Comparison of ENCODE assay signal across 8 cellular contexts in the genomic region with DNA sequence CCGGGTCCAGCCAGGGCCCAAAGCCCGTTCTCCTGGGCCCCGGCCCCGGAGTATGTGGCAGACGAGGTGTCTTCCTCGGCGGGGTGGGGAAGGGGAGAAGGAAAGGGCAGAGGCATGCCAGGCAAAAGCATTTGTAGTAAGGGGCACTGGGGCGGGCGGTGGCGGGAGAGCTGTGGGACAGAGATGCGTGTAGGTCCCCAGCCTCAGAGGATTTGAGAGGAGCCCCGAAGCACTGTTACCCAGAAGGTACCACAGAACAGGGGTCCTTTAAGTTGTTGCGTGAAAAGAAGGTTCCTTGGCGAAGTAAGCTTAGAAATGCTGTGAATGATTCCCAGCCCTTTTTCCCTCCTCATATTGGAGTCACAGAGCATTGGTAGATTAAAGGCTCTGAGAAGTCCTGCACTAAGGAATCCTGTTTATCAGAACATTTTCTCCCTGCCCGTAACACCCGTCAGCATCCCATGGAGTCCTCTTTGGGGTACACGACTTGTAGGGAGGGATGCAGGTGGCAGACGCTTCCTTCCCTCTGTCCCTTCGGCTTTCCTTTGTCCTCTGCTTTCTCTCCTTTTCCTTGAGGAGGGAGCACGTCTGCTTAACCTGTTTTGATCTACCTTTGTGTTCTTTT. TPM values are rescaled to one million over a fixed set of nuclear protein-coding genes. Genes with fewer than 3 reads are reported as not detected.
DNase-seq lines count a peak whose midpoint lies in the region; ATAC-seq, FAIRE-seq and TF ChIP-seq lines count a peak whose summit lies in the region.

No MANE protein-coding gene starts in this region.

- ATAC-seq in CD8-positive, alpha-beta T cell = no peak
- no peak for ATAC-seq in pancreas
- no peak for ATAC-seq in GM19035 (IDR thresholded peaks at IDR 0.05; ENCODE audit: unreplicated experiment)
- ATAC-seq in HG03039 (IDR thresholded peaks at IDR 0.05; ENCODE audit: unreplicated experiment) = no peak

- peaks cover 1% of the 10 kb centered on the region for H3K36me3 Mint-ChIP-seq in CD8-positive, alpha-beta T cell

- no peaks in the 10 kb centered on the region for H3K9me3 ChIP-seq in CD8-positive, alpha-beta T cell (ENCODE audit: low read length)
- H3K9me3 ChIP-seq in OCI-LY1 (ENCODE audit: low read length) (no peaks in the 10 kb centered on the region), pancreas (no peaks in the 10 kb centered on the region)

- no peak overlapping the region for H2AFZ ChIP-seq in OCI-LY1 (ENCODE audit: low read length)

- H3K27me3 Mint-ChIP-seq in CD8-positive, alpha-beta T cell (ENCODE audit: low read depth) = peaks cover 6% of the 10 kb centered on the region

- H3K9me2 ChIP-seq in OCI-LY1 (ENCODE audit: low read depth, low read length) = no peaks in the 10 kb centered on the region

- no peaks in the 10 kb centered on the region for H3K79me2 ChIP-seq in OCI-LY1 (ENCODE audit: insufficient read depth, low read length)

- no peaks in the 10 kb centered on the region for H3K27me3 ChIP-seq in CD8-positive, alpha-beta T cell (ENCODE audit: insufficient read depth, low read length)
- 0 out of 2 replicates have a peak, but pooled peaks cover 7% of the 10 kb centered on the region for H3K27me3 ChIP-seq in OCI-LY1 (ENCODE audit: insufficient read depth, low read length)
- H3K27me3 ChIP-seq in pancreas = no peaks in the 10 kb centered on the region

- H3K36me3 ChIP-seq in CD8-positive, alpha-beta T cell (ENCODE audit: insufficient read depth, low read length) = no peaks in the 10 kb centered on the region
- peaks cover 1% of the 10 kb centered on the region for H3K36me3 ChIP-seq in OCI-LY1 (ENCODE audit: insufficient read depth, low read length)
- H3K36me3 ChIP-seq in pancreas = peaks cover 0 to 2% (median 0%) of the 10 kb centered on the region in 3 donors

- peak overlapping the region; percentile 69 for H3K4me2 ChIP-seq in OCI-LY1 (ENCODE audit: low read length)

- DNase-seq in CD8-positive, alpha-beta T cell = no peak
- DNase-seq in epithelial cell of proximal tubule (ENCODE audit: low read depth) (no peak), pancreas (peak in 1 of 6 donors; percentile 48), LoVo (ENCODE audit: low spot score) (no peak), GM13976 (ENCODE audit: low spot score) (no peak)

- no peaks in the 10 kb centered on the region for H4K20me1 ChIP-seq in OCI-LY1 (ENCODE audit: insufficient read depth, low read length)

- H3K9ac ChIP-seq in OCI-LY1 (ENCODE audit: low read length) = peak overlapping the region; percentile 57

- CTCF ChIA-PET in CD8-positive, alpha-beta T cell (lab: Charles Lee) = interaction anchor here (0.6 to 3.3 kb wide), 14 partner anchors 7 to 334 kb away, joined by 3 to 21 read pairs (median 4); a partner anchor contains a TSS

- H3F3A ChIP-seq in OCI-LY1 (ENCODE audit: insufficient read depth, low read length) = no peaks in the 10 kb centered on the region

- in situ Hi-C loops in GM13976 (cut with MboI; ENCODE audit: low sequenced_read_pairs, unreplicated experiment) = no loop called here

- H3K4me1 Mint-ChIP-seq in CD8-positive, alpha-beta T cell (ENCODE audit: low read depth) = peaks cover 23% of the 10 kb centered on the region

- H3K9me3 Mint-ChIP-seq in CD8-positive, alpha-beta T cell = no peaks in the 10 kb centered on the region

- peak overlapping the region; percentile 32 for H3K27ac ChIP-seq in CD8-positive, alpha-beta T cell (ENCODE audit: low read depth, low read length)
- H3K27ac ChIP-seq in OCI-LY1 (ENCODE audit: low read depth, low read length, poor library complexity, severe bottlenecking) = no peak overlapping the region
- no peak overlapping the region for H3K27ac ChIP-seq in pancreas

- H3K27ac Mint-ChIP-seq in CD8-positive, alpha-beta T cell = peak overlapping the region; percentile 77

- POLR2A ChIA-PET in CD8-positive, alpha-beta T cell (lab: Charles Lee) = interaction anchor here (0.8 to 2.4 kb wide), 10 partner anchors 7 to 823 kb away, joined by 3 to 10 read pairs (median 7); a partner anchor contains a TSS

- peak overlapping the region; percentile 76 for H3K4me3 ChIP-seq in CD8-positive, alpha-beta T cell (ENCODE audit: low read depth, low read length)
- H3K4me3 ChIP-seq in OCI-LY1 (ENCODE audit: low read depth, low read length, poor library complexity, severe bottlenecking) (peak overlapping the region; percentile 64), epithelial cell of proximal tubule (ENCODE audit: low read depth, low read length) (peak overlapping the region; percentile 58), pancreas (peak overlapping the region; percentile 20 to 61 (median 50))

- H3K4me3 Mint-ChIP-seq in CD8-positive, alpha-beta T cell = peak overlapping the region; percentile 88

- no peak for FAIRE-seq in pancreas (lab: Jason Lieb, UNC)

- intact Hi-C loops in CD8-positive, alpha-beta T cell (cut with DNase I, micrococcal nuclease) = loop anchor here (2.0 to 10.0 kb wide), 3 partner anchors 59 to 513 kb away; a partner anchor contains a TSS
- intact Hi-C loops in pancreas (cut with DNase I) = no loop called here

- no peak for TF ChIP-seq CTCF in CD8-positive, alpha-beta T cell (IDR thresholded peaks at IDR 0.05)
- TF ChIP-seq CTCF in OCI-LY1 (IDR thresholded peaks at IDR 0.05; ENCODE audit: low read length) (no peak), epithelial cell of proximal tubule (conservative IDR thresholded peaks at IDR 0.05; ENCODE audit: low read depth, low read length) (no peak), pancreas (IDR thresholded peaks at IDR 0.05) (no peak), GM13976 (IDR thresholded peaks at IDR 0.05; ENCODE audit: borderline replicate concordance, control extremely low read depth, extremely low read depth, insufficient read depth, missing control alignments) (no peak)

- 51 to 54% methylated on average over 20 of the region's 20 CpGs for WGBS in pancreas, 2 donors

- peaks cover 9% of the 10 kb centered on the region for H3K4me1 ChIP-seq in CD8-positive, alpha-beta T cell (ENCODE audit: insufficient read depth, low read length)
- H3K4me1 ChIP-seq in OCI-LY1 (ENCODE audit: insufficient read depth, low read length, severe bottlenecking) (peaks cover 12% of the 10 kb centered on the region), pancreas (no peaks in the 10 kb centered on the region)

RNA-seq across cellular contexts. Expression of a gene that starts 12.5 kb away (rescaled TPM):
- total RNA-seq in CD8-positive, alpha-beta T cell = 1 to 10 TPM; 2.5 to 4.8 TPM
- total RNA-seq in epithelial cell of proximal tubule (1.9 and 3.3 TPM in 2 replicates), pancreas (1 to 10 TPM; 1.2 to 4.0 (median 2.6) TPM)
- 1 to 10 TPM; 1.1 TPM for polyA plus RNA-seq in pancreas

RNA-seq across cellular contexts. Expression of a gene that starts 59.0 kb away (rescaled TPM):
- 10 to 100 TPM; 66.8 to 69.4 TPM for total RNA-seq in CD8-positive, alpha-beta T cell
- total RNA-seq in epithelial cell of proximal tubule (89.0 and 105 TPM in 2 replicates), pancreas (10 to 100 TPM; 58.7 to 89.6 (median 69.2) TPM)
- 10 to 100 TPM; 32.1 to 64.8 TPM for polyA plus RNA-seq in pancreas

RNA-seq across cellular contexts. Expression of a gene that starts 59.3 kb away (rescaled TPM):
- total RNA-seq in CD8-positive, alpha-beta T cell = 10 to 100 TPM; 26.0 to 26.1 TPM
- total RNA-seq in epithelial cell of proximal tubule = 71.1 and 77.8 TPM in 2 replicates
- 10 to 100 TPM; 45.8 to 76.8 (median 60.2) TPM for total RNA-seq in pancreas
- 10 to 100 TPM; 36.3 to 75.1 TPM for polyA plus RNA-seq in pancreas

Comparison
In these comparisons a context has a peak if more than half of its experiments do, and no peak if none do; other contexts are left out.
1. intact Hi-C loops: an anchor here in CD8-positive, alpha-beta T cell (2.0 to 10.0 kb wide); none called in pancreas.